In the genomic region with DNA sequence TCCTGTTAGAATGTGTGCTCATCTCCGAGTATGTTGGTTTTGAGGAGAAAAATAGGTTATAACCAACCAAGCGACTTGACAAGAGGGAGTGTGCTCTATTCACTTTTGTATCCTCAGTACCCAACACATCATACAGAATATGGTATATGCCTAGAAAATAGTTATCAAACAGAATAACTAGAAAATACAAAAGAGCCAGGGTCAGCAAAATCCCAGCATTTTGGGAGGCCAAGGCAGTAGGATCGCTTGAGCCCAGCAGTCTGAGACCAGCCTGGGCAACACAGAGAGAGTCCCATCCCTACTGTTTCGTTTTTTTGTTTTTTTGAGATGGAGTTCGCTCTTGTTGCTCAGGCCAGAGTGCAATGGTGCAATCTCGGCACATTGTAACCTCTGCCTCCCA, we compare ENCODE assay signal across 19 cellular contexts.
"Had no signal": no experiment of that assay in that cellular context is flagged by ENCODE, and none has a peak within 500 bp of the region (broad histone marks: within the 10 kb centered on the region; RNA-seq: fewer than 3 reads in every experiment).

No MANE protein-coding gene starts in this region.

- H3K9me3 Mint-ChIP-seq: natural killer cell had no signal

- H3K4me3 ChIP-seq: esophagus muscularis mucosa, gastroesophageal sphincter, ovary, right atrium auricular region, smooth muscle cell, suprapubic skin, thyroid gland, upper lobe of left lung, uterus had no signal

- H3K4me3 Mint-ChIP-seq: mesothelial cell of epicardium, natural killer cell, neural crest cell had no signal

- H3K4me2 ChIP-seq: smooth muscle cell had no signal

- H3K9me3 ChIP-seq: esophagus muscularis mucosa, gastroesophageal sphincter, ovary, right atrium auricular region, suprapubic skin, thyroid gland, upper lobe of left lung, uterus had no signal

- DNase-seq: effector memory CD4-positive, alpha-beta T cell; glutamatergic neuron; islet precursor cell; natural killer cell; ovary; stimulated activated CD4-positive, alpha-beta T cell treated with anti-CD3 and anti-CD28 coated beads, Interleukin-2, amount 100 ng/mL, for 48 hours; stimulated activated naive CD8-positive, alpha-beta T cell treated with anti-CD3 and anti-CD28 coated beads, Interleukin-15, Interleukin-2, amounts not matched to agents 100 U/mL and 50 U/mL, for 24 hours; thyroid gland; upper lobe of left lung; uterus had no signal

- FAIRE-seq: endometrium had no signal

- H3K4me1 ChIP-seq: esophagus muscularis mucosa, gastroesophageal sphincter, right atrium auricular region, suprapubic skin, thyroid gland, upper lobe of left lung, uterus had no signal

- H3K27ac ChIP-seq: esophagus muscularis mucosa, gastroesophageal sphincter, ovary, right atrium auricular region, suprapubic skin, thyroid gland, upper lobe of left lung, uterus had no signal

- H3K36me3 Mint-ChIP-seq: natural killer cell had no signal

- H3K4me1 Mint-ChIP-seq: neural crest cell had no signal

- H3K27me3 ChIP-seq: esophagus muscularis mucosa, gastroesophageal sphincter, ovary, right atrium auricular region, suprapubic skin, thyroid gland, upper lobe of left lung, uterus had no signal

- H3K36me3 ChIP-seq: esophagus muscularis mucosa, gastroesophageal sphincter, ovary, right atrium auricular region, suprapubic skin, thyroid gland, upper lobe of left lung, uterus had no signal

- H3K27ac Mint-ChIP-seq: mesothelial cell of epicardium, natural killer cell had no signal

- ATAC-seq: gastroesophageal sphincter; left lobe of liver; natural killer cell; stimulated activated naive CD8-positive, alpha-beta T cell treated with anti-CD3 and anti-CD28 coated beads, Interleukin-15, Interleukin-2, amounts not matched to agents 100 U/mL and 50 U/mL, for 24 hours had no signal
